In the genomic region with DNA sequence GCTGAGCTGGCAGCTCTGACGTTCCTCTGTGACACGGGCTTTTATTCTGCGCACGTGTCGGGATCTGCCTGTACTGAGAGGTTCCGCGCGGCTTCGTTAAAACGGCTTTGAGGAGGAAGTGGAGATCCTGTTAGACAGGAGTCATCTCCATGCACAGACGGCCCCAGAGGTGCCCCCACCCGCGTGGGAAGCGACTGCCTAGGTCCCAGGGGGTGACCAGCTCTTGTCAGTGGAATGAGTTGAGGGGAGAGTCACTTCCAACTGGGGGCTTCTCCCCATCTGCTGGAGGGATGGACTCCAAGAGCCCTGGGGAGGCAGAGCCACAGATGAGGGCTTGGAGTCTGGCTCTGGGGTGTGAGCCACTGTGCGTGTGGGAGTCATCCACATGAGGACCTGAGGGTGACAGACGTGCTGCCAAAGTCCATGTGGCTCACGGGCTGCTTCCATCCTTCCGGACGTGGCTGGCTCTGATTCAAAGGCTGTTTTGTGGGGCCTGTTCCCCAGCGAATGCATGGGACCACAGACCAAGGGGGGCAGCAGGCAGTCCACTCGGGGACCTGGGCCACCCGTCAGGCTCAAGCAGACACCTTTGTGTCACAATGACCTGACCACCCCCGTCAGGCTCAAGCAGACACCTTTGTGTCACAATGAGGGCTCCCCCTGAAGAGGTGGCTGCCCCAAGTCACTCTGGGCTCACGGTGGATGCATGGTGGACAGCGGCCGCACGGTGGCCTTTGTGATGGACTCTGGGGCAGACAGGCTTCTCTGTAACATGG, we compare ENCODE assay signal across 8 cellular contexts. TPM values are rescaled to one million over a fixed set of nuclear protein-coding genes. Genes with fewer than 3 reads are reported as not detected.
DNase-seq lines count a peak whose midpoint lies in the region; ATAC-seq and TF ChIP-seq lines count a peak whose summit lies in the region.

No MANE protein-coding gene starts in this region.

- H3K4me1 ChIP-seq in ES-I3 (ENCODE audit: insufficient read depth, low read length), result peaks cover 11% of the 10 kb centered on the region; the same call in 1 of the 2 replicates
- H3K4me1 ChIP-seq in iPS-20b (ENCODE audit: insufficient read depth, low read length), result peaks cover 2% of the 10 kb centered on the region; the same call in 1 of the 2 replicates
- H3K4me1 ChIP-seq in smooth muscle cell (ENCODE audit: low read depth), result peaks cover 12% of the 10 kb centered on the region

- WGBS in smooth muscle cell (ENCODE audit: low lambda C conversion rate), result 60% methylated on average over 27 of the region's 27 CpGs

- TF ChIP-seq CTCF in smooth muscle cell (IDR thresholded peaks at IDR 0.05; ENCODE audit: borderline replicate concordance, insufficient read depth, poor library complexity, severe bottlenecking), result no peak

- H3K4me3 Mint-ChIP-seq in activated naive CD8-positive, alpha-beta T cell, result peak overlapping the region; percentile 78

- H3K4me3 ChIP-seq in iPS-20b (ENCODE audit: low read length), result peak overlapping the region; percentile 45; the same call in 1 of the 2 replicates
- H3K4me3 ChIP-seq in smooth muscle cell, result peak overlapping the region; percentile 43

- H3K36me3 ChIP-seq in ES-I3 (ENCODE audit: insufficient read depth, low read length) (peaks cover 20% of the 10 kb centered on the region), iPS-20b (ENCODE audit: insufficient read depth, low read depth, low read length) (peaks cover 26% of the 10 kb centered on the region), smooth muscle cell (ENCODE audit: low read depth) (peaks cover 12% of the 10 kb centered on the region)

- peak overlapping the region; percentile 24; the same call in 1 of the 2 replicates for H3K9ac ChIP-seq in ES-I3 (ENCODE audit: low read depth, low read length)
- H3K9ac ChIP-seq in iPS-20b (ENCODE audit: low read depth, low read length), result no peak overlapping the region
- no peak overlapping the region for H3K9ac ChIP-seq in smooth muscle cell (ENCODE audit: low read depth)

- H3K9me3 Mint-ChIP-seq in activated naive CD8-positive, alpha-beta T cell (ENCODE audit: low read depth), result no peaks in the 10 kb centered on the region

- no peaks in the 10 kb centered on the region for H3K79me2 ChIP-seq in smooth muscle cell (ENCODE audit: low read depth)

- H3K9me3 ChIP-seq in ES-I3 (ENCODE audit: control insufficient read depth, insufficient read depth, low read length) (no peaks in the 10 kb centered on the region; the same call in 1 of the 2 replicates), iPS-20b (ENCODE audit: insufficient read depth, low read depth, low read length) (no peaks in the 10 kb centered on the region), smooth muscle cell (replicated peaks; ENCODE audit: low read depth) (no peaks in the 10 kb centered on the region)

- H3K27ac Mint-ChIP-seq in activated naive CD8-positive, alpha-beta T cell, result peak overlapping the region; percentile 61

- H3K27me3 ChIP-seq in iPS-20b (ENCODE audit: insufficient read depth, low read length) (no peaks in the 10 kb centered on the region), smooth muscle cell (ENCODE audit: low read depth) (no peaks in the 10 kb centered on the region)

- no peaks in the 10 kb centered on the region for H3K36me3 Mint-ChIP-seq in activated naive CD8-positive, alpha-beta T cell

- H3K4me1 Mint-ChIP-seq in activated naive CD8-positive, alpha-beta T cell (ENCODE audit: low read depth), result peaks cover 20% of the 10 kb centered on the region

- H3K4me2 ChIP-seq in smooth muscle cell, result peak overlapping the region; percentile 88

- no peak overlapping the region for H2AFZ ChIP-seq in smooth muscle cell (ENCODE audit: low read depth)

- no peaks in the 10 kb centered on the region for H3K27me3 Mint-ChIP-seq in activated naive CD8-positive, alpha-beta T cell

- H3K27ac ChIP-seq in iPS-20b (ENCODE audit: low read length), result no peak overlapping the region
- no peak overlapping the region for H3K27ac ChIP-seq in smooth muscle cell (ENCODE audit: low read depth)

- ATAC-seq in HG02610 (IDR thresholded peaks at IDR 0.05; ENCODE audit: unreplicated experiment), result no peak

- H3F3A ChIP-seq in smooth muscle cell (ENCODE audit: low read depth), result peaks cover 9% of the 10 kb centered on the region

- peaks cover 33% of the 10 kb centered on the region for H4K20me1 ChIP-seq in smooth muscle cell (ENCODE audit: low read depth)

- DNase-seq in OCI-M1 (lab: John Stamatoyannopoulos, UW) (peak; percentile 86), smooth muscle cell (lab: John Stamatoyannopoulos, UW; ENCODE audit: unreplicated experiment) (no peak), NCI-H510A treated with DMSO at 0.1 percent for 48 hours (lab: John Stamatoyannopoulos, UW) (no peak), NCI-H1436 (lab: John Stamatoyannopoulos, UW) (no peak)

RNA-seq across cellular contexts. Expression of a gene that starts 26.8 kb away (rescaled TPM):
- 331 and 369 TPM in 2 replicates for total RNA-seq in smooth muscle cell
- 314 and 340 TPM in 2 replicates for polyA plus RNA-seq in smooth muscle cell

RNA-seq across cellular contexts. Expression of a gene that starts 28.8 kb away (rescaled TPM):
- 82.8 and 87.9 TPM in 2 replicates for total RNA-seq in smooth muscle cell
- polyA plus RNA-seq in smooth muscle cell, result 116 and 124 TPM in 2 replicates

RNA-seq across cellular contexts. Expression of a gene that starts 45.1 kb away (rescaled TPM):
- 34.1 and 35.6 TPM in 2 replicates for total RNA-seq in smooth muscle cell
- 33.1 and 38.0 TPM in 2 replicates for polyA plus RNA-seq in smooth muscle cell
